8 cellular contexts compared by ENCODE assay signal in genomic region chr3:125119752-125120369, GRCh38.
DNase-seq lines count a peak whose midpoint lies in the region; ATAC-seq and TF ChIP-seq lines count a peak whose summit lies in the region.

No MANE protein-coding gene starts in this region.

- DNase-seq in NOMO-1 (lab: John Stamatoyannopoulos, UW; ENCODE audit: unreplicated experiment in 2 of 2) (peak; percentile 37 to 50), mesothelial cell of epicardium (ENCODE audit: low spot score in 2 of 2, unreplicated experiment in 2 of 2) (no peak), NCI-H146 treated with DMSO at 0.1 percent for 48 hours (lab: John Stamatoyannopoulos, UW; ENCODE audit: unreplicated experiment) (no peak), NCI-H345 treated with DMSO at 0.1 percent for 48 hours (lab: John Stamatoyannopoulos, UW; ENCODE audit: unreplicated experiment) (no peak), WERI-Rb-1 (no peak), chondrocyte (ENCODE audit: low spot score) (no peak)

- H3K36me3 ChIP-seq in WERI-Rb-1, result no peaks in the 10 kb centered on the region

- peak; percentile 56 for ATAC-seq in GM21447 (IDR thresholded peaks at IDR 0.05; ENCODE audit: unreplicated experiment)

- H3K4me3 ChIP-seq in GM12875 (ENCODE audit: low read depth, low read length) (peak overlapping the region; percentile 51), WERI-Rb-1 (ENCODE audit: low read depth, low read length) (no peak overlapping the region)

- H3K4me3 Mint-ChIP-seq in mesothelial cell of epicardium (peak overlapping the region; percentile 40), chondrocyte (ENCODE audit: unreplicated experiment) (no peak overlapping the region)

- no peaks in the 10 kb centered on the region for H3K27me3 ChIP-seq in WERI-Rb-1 (ENCODE audit: insufficient read depth, low read depth, severe bottlenecking)

- TF ChIP-seq CTCF in GM12875 (IDR thresholded peaks at IDR 0.05; ENCODE audit: borderline replicate concordance, insufficient read depth, low read depth, low read length) (no peak), mesothelial cell of epicardium (IDR thresholded peaks at IDR 0.05; ENCODE audit: unreplicated experiment) (no peak), WERI-Rb-1 (IDR thresholded peaks at IDR 0.05; ENCODE audit: low read depth, low read length) (no peak), chondrocyte (IDR thresholded peaks at IDR 0.05) (no peak)

- H3K9me3 ChIP-seq in WERI-Rb-1 (ENCODE audit: severe bottlenecking), result no peaks in the 10 kb centered on the region

- H3K4me1 Mint-ChIP-seq in mesothelial cell of epicardium (peaks cover 46% of the 10 kb centered on the region), chondrocyte (ENCODE audit: low read depth) (peaks cover 63% of the 10 kb centered on the region)

- H3K27ac Mint-ChIP-seq in mesothelial cell of epicardium, result no peak overlapping the region
- H3K27ac Mint-ChIP-seq in chondrocyte (ENCODE audit: unreplicated experiment), result no peak overlapping the region

- peaks cover 3% of the 10 kb centered on the region for H3K36me3 Mint-ChIP-seq in mesothelial cell of epicardium
- no peaks in the 10 kb centered on the region for H3K36me3 Mint-ChIP-seq in chondrocyte (ENCODE audit: low read depth)

- H3K27me3 Mint-ChIP-seq in mesothelial cell of epicardium (ENCODE audit: low read depth) (peaks cover 49% of the 10 kb centered on the region), chondrocyte (ENCODE audit: low read depth) (no peaks in the 10 kb centered on the region)

- no peak overlapping the region for H3K27ac ChIP-seq in WERI-Rb-1

- H3K9me3 Mint-ChIP-seq in mesothelial cell of epicardium (no peaks in the 10 kb centered on the region), chondrocyte (ENCODE audit: low read depth) (no peaks in the 10 kb centered on the region)

Comparison
In these comparisons a context has a peak if more than half of its experiments do, and no peak if none do; other contexts are left out.
1. DNase-seq: peak in NOMO-1 (2 of 2); none in mesothelial cell of epicardium (0 of 2), NCI-H146 treated with DMSO at 0.1 percent for 48 hours (single experiment), NCI-H345 treated with DMSO at 0.1 percent for 48 hours (single experiment), WERI-Rb-1 (single experiment) and chondrocyte (single experiment).